1 cellular context compared by ENCODE assay signal in genomic region chr17:29588561-29589411, GRCh38.
TF ChIP-seq lines count a peak whose summit lies in the region.

No MANE protein-coding gene starts in this region.

TF ChIP-seq in endothelial cell of umbilical vein, 7 proteins besides CTCF, POLR2A, EP300 and RAD21:
- TF ChIP-seq MYC (IDR thresholded peaks at IDR 0.05; ENCODE audit: low read depth, low read length): no peak
- TF ChIP-seq POLR2AphosphoS5 (IDR thresholded peaks at IDR 0.05; ENCODE audit: insufficient read depth, low read depth, low read length): peak; percentile 26
- TF ChIP-seq FOS (IDR thresholded peaks at IDR 0.05; ENCODE audit: borderline replicate concordance, insufficient read depth, low read length): no peak
- no peak for TF ChIP-seq EZH2 (IDR thresholded peaks at IDR 0.05; ENCODE audit: borderline replicate concordance, low read depth, low read length, severe bottlenecking)
- no peak for TF ChIP-seq MAX (IDR thresholded peaks at IDR 0.05; ENCODE audit: insufficient read depth, insufficient read length)
- TF ChIP-seq JUN (IDR thresholded peaks at IDR 0.05; ENCODE audit: borderline replicate concordance, insufficient read depth, insufficient read length, low read depth): no peak
- TF ChIP-seq GATA2 (IDR thresholded peaks at IDR 0.05; ENCODE audit: insufficient read depth, insufficient read length, low read depth, low read length): no peak
